In genomic region chr20:38125157-38126056, GRCh38 we compare ENCODE assay signal across 10 cellular contexts. TPM values are rescaled to one million over a fixed set of nuclear protein-coding genes. Genes with fewer than 3 reads are reported as not detected.
DNase-seq lines count a peak whose midpoint lies in the region; ATAC-seq, FAIRE-seq and TF ChIP-seq lines count a peak whose summit lies in the region.
"Had no signal": no experiment of that assay in that cellular context is flagged by ENCODE, and none has a peak within 500 bp of the region (broad histone marks: within the 10 kb centered on the region; RNA-seq: fewer than 3 reads in every experiment).

No MANE protein-coding gene starts in this region.

- H3K9me3 Mint-ChIP-seq in mesothelial cell of epicardium = no peaks in the 10 kb centered on the region
- H3K9me3 Mint-ChIP-seq: CD14-positive monocyte; stimulated activated naive CD8-positive, alpha-beta T cell treated with anti-CD3 and anti-CD28 coated beads, Interleukin-15, amount 100 ng/mL, for 72 hours had no signal

- no peaks in the 10 kb centered on the region for H3K27me3 Mint-ChIP-seq in mesothelial cell of epicardium (ENCODE audit: low read depth)
- H3K27me3 Mint-ChIP-seq: stimulated activated naive CD8-positive, alpha-beta T cell treated with anti-CD3 and anti-CD28 coated beads, Interleukin-15, amount 100 ng/mL, for 72 hours had no signal

- no peaks in the 10 kb centered on the region for H3K36me3 Mint-ChIP-seq in mesothelial cell of epicardium
- H3K36me3 Mint-ChIP-seq: CD14-positive monocyte had no signal

- FAIRE-seq in GM12892 (lab: Jason Lieb, UNC) = no peak

- TF ChIP-seq CTCF in mesothelial cell of epicardium (IDR thresholded peaks at IDR 0.05; ENCODE audit: unreplicated experiment) = no peak

- DNase-seq in Caki2 (ENCODE audit: low read depth) (peak; percentile 98), NCI-H2196 (lab: John Stamatoyannopoulos, UW; ENCODE audit: unreplicated experiment) (peak; percentile 93), dermis microvascular lymphatic vessel endothelial cell (ENCODE audit: low read depth in 2 of 2) (peak; percentile 55 to 95), mesothelial cell of epicardium (ENCODE audit: low spot score in 2 of 2, unreplicated experiment in 2 of 2) (peak in 1 of 2 experiments; percentile 35), GM12892 (ENCODE audit: insufficient read length) (no peak), cerebellar cortex (ENCODE audit: low spot score) (no peak), HPDE6-E6E7 (ENCODE audit: extremely low spot score) (no peak)
- DNase-seq: stimulated activated naive CD8-positive, alpha-beta T cell treated with anti-CD3 and anti-CD28 coated beads, Interleukin-15, amount 100 ng/mL, for 72 hours had no signal

- H3K4me3 Mint-ChIP-seq in mesothelial cell of epicardium = no peak overlapping the region
- H3K4me3 Mint-ChIP-seq: CD14-positive monocyte; stimulated activated naive CD8-positive, alpha-beta T cell treated with anti-CD3 and anti-CD28 coated beads, Interleukin-15, amount 100 ng/mL, for 72 hours had no signal

- peak overlapping the region; percentile 11 for H3K27ac Mint-ChIP-seq in mesothelial cell of epicardium
- H3K27ac Mint-ChIP-seq: CD14-positive monocyte had no signal

- no peak for TF ChIP-seq POLR2A in GM12892 (IDR thresholded peaks at IDR 0.05; ENCODE audit: low read depth, low read length)

- in situ Hi-C loops in Caki2 (cut with HindIII; ENCODE audit: low pct_unique_long_range_greater_than_20kb, low sequenced_read_pairs) = no loop called here

- ATAC-seq in HG03095 (IDR thresholded peaks at IDR 0.05; ENCODE audit: unreplicated experiment) = no peak
- ATAC-seq: stimulated activated naive CD8-positive, alpha-beta T cell treated with anti-CD3 and anti-CD28 coated beads, Interleukin-15, amount 100 ng/mL, for 72 hours had no signal

- peaks cover 40% of the 10 kb centered on the region for H3K4me1 Mint-ChIP-seq in mesothelial cell of epicardium
- H3K4me1 Mint-ChIP-seq: CD14-positive monocyte had no signal

RNA-seq across cellular contexts. Expression of gene TGM2, which starts 39.7 kb away (rescaled TPM):
- 144 and 178 TPM in 2 replicates for total RNA-seq in Caki2 (2014; rRNA removed; shearing (Covaris generic); ENCODE audit: low replicate concordance)
- total RNA-seq in dermis microvascular lymphatic vessel endothelial cell = 408 and 561 TPM in 2 replicates
- total RNA-seq in mesothelial cell of epicardium = 32.4 to 35.7 TPM (median 35.3 TPM) in 3 replicates
- 0.55 TPM for polyA plus RNA-seq in GM12892 (2012; ENCODE audit: missing spikeins)

Comparison
In these comparisons a context has a peak if more than half of its experiments do, and no peak if none do; other contexts are left out.
1. DNase-seq: peak in Caki2 (single experiment), NCI-H2196 (single experiment) and dermis microvascular lymphatic vessel endothelial cell (2 of 2); none in GM12892 (single experiment), cerebellar cortex (single experiment) and HPDE6-E6E7 (single experiment).